ENCODE assay signal across 18 cellular contexts in genomic region chr18:59609654-59610053, GRCh38.
DNase-seq lines count a peak whose midpoint lies in the region; ATAC-seq and TF ChIP-seq lines count a peak whose summit lies in the region.
"Had no signal": no experiment of that assay in that cellular context is flagged by ENCODE, and none has a peak within 500 bp of the region (broad histone marks: within the 10 kb centered on the region; RNA-seq: fewer than 3 reads in every experiment).

No MANE protein-coding gene starts in this region.

- no peak overlapping the region for H3K9ac ChIP-seq in IMR-90 (ENCODE audit: low read depth, low read length)
- H3K9ac ChIP-seq: BLaER1 treated with 17β-estradiol and CSF1 and Interleukin-3, amounts not matched to agents 10 nM and 100 nM had no signal

- H3K27me3 Mint-ChIP-seq in nephron (ENCODE audit: low read depth): no peaks in the 10 kb centered on the region
- H3K27me3 Mint-ChIP-seq: B cell; CD4-positive, alpha-beta T cell had no signal

- no peak overlapping the region for H3K27ac ChIP-seq in IMR-90 (ENCODE audit: insufficient read depth, low read length)
- H3K27ac ChIP-seq: 22Rv1; A549; BLaER1 treated with 17β-estradiol and CSF1 and Interleukin-3, amounts not matched to agents 10 nM and 100 nM; C4-2B had no signal

- in situ Hi-C loops in IMR-90 (cut with MboI; ENCODE audit: low sequenced_read_pairs): no loop called here

- H3K56ac ChIP-seq in IMR-90 (ENCODE audit: extremely low read depth, insufficient read depth, low read length): no peak overlapping the region

- H3K36me3 Mint-ChIP-seq in nephron (ENCODE audit: low read depth): peaks cover 6% of the 10 kb centered on the region
- H3K36me3 Mint-ChIP-seq: CD8-positive, alpha-beta T cell had no signal

- no peaks in the 10 kb centered on the region for H3K9me3 Mint-ChIP-seq in nephron
- H3K9me3 Mint-ChIP-seq: CD4-positive, alpha-beta T cell; CD8-positive, alpha-beta T cell had no signal

- H3K23ac ChIP-seq in IMR-90 (ENCODE audit: low read depth, low read length): no peak overlapping the region

- peaks cover 18% of the 10 kb centered on the region; the same call in 1 of the 2 replicates for H4K20me1 ChIP-seq in IMR-90 (ENCODE audit: insufficient read depth, low read length)
- H4K20me1 ChIP-seq: BLaER1 treated with 17β-estradiol and CSF1 and Interleukin-3, amounts not matched to agents 10 nM and 100 nM had no signal

- H4K91ac ChIP-seq in IMR-90 (ENCODE audit: insufficient read depth, low read depth, low read length): no peak overlapping the region

- peaks cover 58% of the 10 kb centered on the region for H3K4me1 Mint-ChIP-seq in nephron
- H3K4me1 Mint-ChIP-seq: B cell had no signal

- H2BK5ac ChIP-seq in IMR-90 (ENCODE audit: low read depth, low read length, poor library complexity, severe bottlenecking): no peak overlapping the region

- H3K4ac ChIP-seq in IMR-90 (ENCODE audit: low read depth, low read length): no peak overlapping the region

- no peak for TF ChIP-seq POLR2A in IMR-90 (IDR thresholded peaks at IDR 0.05; ENCODE audit: low read depth, low read length)

- H2AK5ac ChIP-seq in IMR-90 (ENCODE audit: low read depth, low read length): no peak overlapping the region

- TF ChIP-seq CTCF in IMR-90 (conservative IDR thresholded peaks at IDR 0.05; ENCODE audit: low read depth, low read length): no peak
- TF ChIP-seq CTCF in nephron (IDR thresholded peaks at IDR 0.05; ENCODE audit: unreplicated experiment in 3 of 3): no peak

- TF ChIP-seq RAD21 in IMR-90 (IDR thresholded peaks at IDR 0.05; ENCODE audit: low read length): no peak

- no peaks in the 10 kb centered on the region for H3K36me3 ChIP-seq in IMR-90 (ENCODE audit: control insufficient read depth, insufficient read depth, low read length)
- H3K36me3 ChIP-seq: BLaER1 treated with 17β-estradiol and CSF1 and Interleukin-3, amounts not matched to agents 10 nM and 100 nM had no signal

- H4K5ac ChIP-seq in IMR-90 (ENCODE audit: low read depth, low read length): no peak overlapping the region

- peaks cover 15% of the 10 kb centered on the region for H3K9me1 ChIP-seq in IMR-90 (ENCODE audit: insufficient read depth, low read length)

- no peak overlapping the region for H2AK9ac ChIP-seq in IMR-90 (replicated peaks; ENCODE audit: low read depth, low read length, poor library complexity)

- dilution Hi-C loops in IMR-90 (cut with HindIII; ENCODE audit: low sequenced_read_pairs, unreplicated experiment): no loop called here

- H4K8ac ChIP-seq in IMR-90 (ENCODE audit: low read depth in 2 of 2, low read length in 2 of 2): no peak overlapping the region

- CTCF ChIA-PET in IMR-90 (lab: Yijun Ruan, JAX): no interaction called here

- no peak overlapping the region for H2BK120ac ChIP-seq in IMR-90 (ENCODE audit: low read depth, low read length)

- no peak overlapping the region for H2BK20ac ChIP-seq in IMR-90 (ENCODE audit: low read depth, low read length)

- H2BK15ac ChIP-seq in IMR-90 (ENCODE audit: low read depth, low read length): no peak overlapping the region

- intact Hi-C loops in IMR-90 (cut with micrococcal nuclease): loop anchor here (5.0 to 10.0 kb wide), 2 partner anchors 125 to 152 kb away; no protein-coding TSS in a partner anchor

- H3K79me1 ChIP-seq in IMR-90 (ENCODE audit: low read depth in 1 of 2, low read length in 2 of 2): peaks cover 20 to 50% of the 10 kb centered on the region in 2 experiments

- H3K27me3 ChIP-seq in IMR-90 (ENCODE audit: control insufficient read depth, insufficient read depth, low read length): no peaks in the 10 kb centered on the region
- H3K27me3 ChIP-seq: BLaER1 treated with 17β-estradiol and CSF1 and Interleukin-3, amounts not matched to agents 10 nM and 100 nM had no signal

- H3K14ac ChIP-seq in IMR-90 (replicated peaks; ENCODE audit: low read depth, low read length): no peak overlapping the region

- no peak overlapping the region for H3K4me3 Mint-ChIP-seq in nephron
- H3K4me3 Mint-ChIP-seq: B cell; CD4-positive, alpha-beta T cell; CD8-positive, alpha-beta T cell had no signal

- peaks cover 22% of the 10 kb centered on the region for H3K4me1 ChIP-seq in IMR-90 (ENCODE audit: control insufficient read depth, insufficient read depth, low read length)
- H3K4me1 ChIP-seq: A549, Caco-2 had no signal

- POLR2A ChIA-PET in IMR-90 (lab: Charles Lee; ENCODE audit: unreplicated experiment): no interaction called here

- no peaks in the 10 kb centered on the region for H3K9me3 ChIP-seq in IMR-90 (ENCODE audit: control insufficient read depth, insufficient read depth, low read length)
- H3K9me3 ChIP-seq: A549; BLaER1 treated with 17β-estradiol and CSF1 and Interleukin-3, amounts not matched to agents 10 nM and 100 nM; Caco-2 had no signal

- no TSS peak for BruUV-seq in IMR-90 (replicated peaks; lab: Mats Ljungman, UMichigan)

- H3K18ac ChIP-seq in IMR-90 (ENCODE audit: low read depth, low read length): no peak overlapping the region

- no peak overlapping the region for H3K4me2 ChIP-seq in IMR-90 (ENCODE audit: low read depth, low read length)
- H3K4me2 ChIP-seq: A549 had no signal

- H2AFZ ChIP-seq in IMR-90 (replicated peaks; ENCODE audit: low read length, poor library complexity): no peak overlapping the region

- no peak for ATAC-seq in IMR-90 (ENCODE audit: low read depth)
- no peak for ATAC-seq in GM21529 (IDR thresholded peaks at IDR 0.05; ENCODE audit: unreplicated experiment)
- ATAC-seq: A549; CD8-positive, alpha-beta T cell had no signal

- H3K27ac Mint-ChIP-seq in nephron: peak overlapping the region; percentile 4 to 12 (median 7)
- H3K27ac Mint-ChIP-seq: B cell; CD4-positive, alpha-beta T cell; CD8-positive, alpha-beta T cell had no signal

- H3K4me3 ChIP-seq in IMR-90 (ENCODE audit: insufficient read depth, low read depth, low read length): no peak overlapping the region
- H3K4me3 ChIP-seq: A549; BLaER1 treated with 17β-estradiol and CSF1 and Interleukin-3, amounts not matched to agents 10 nM and 100 nM had no signal

- DNase-seq in IMR-90 (no peak), fibroblast of peridontal ligament (ENCODE audit: extremely low read depth) (peak; percentile 57), NCI-H187 (lab: John Stamatoyannopoulos, UW) (no peak), cerebellar cortex (ENCODE audit: low spot score) (no peak)
- DNase-seq: AML-193; Caco-2; Calu3; CD4-positive, alpha-beta T cell; CD8-positive, alpha-beta T cell; DMS79 treated with DMSO at 0.1 percent for 48 hours; GF-D8 had no signal

TF ChIP-seq in IMR-90, 13 proteins besides CTCF, POLR2A, EP300 and RAD21:
- TF ChIP-seq MAZ (IDR thresholded peaks at IDR 0.05; ENCODE audit: borderline replicate concordance, low read depth, low read length): no peak
- peak; percentile 60 for TF ChIP-seq CEBPB (IDR thresholded peaks at IDR 0.05; ENCODE audit: low read depth, low read length)
- no peak for TF ChIP-seq MXI1 (IDR thresholded peaks at IDR 0.05; ENCODE audit: borderline replicate concordance, low read depth, low read length)
- no peak for TF ChIP-seq BHLHE40 (IDR thresholded peaks at IDR 0.05; ENCODE audit: low read depth, low read length)
TF ChIP-seq in IMR-90: peak in this region for 1.
